In genomic region chr10:30000802-30001571, GRCh38 we compare ENCODE assay signal across 12 cellular contexts. TPM values are rescaled to one million over a fixed set of nuclear protein-coding genes. Genes with fewer than 3 reads are reported as not detected.
A peak's percentile ranks its signal among the peaks of the same experiment; 100 is the strongest.
DNase-seq lines count a peak whose midpoint lies in the region; ATAC-seq and TF ChIP-seq lines count a peak whose summit lies in the region.
"Had no signal": no experiment of that assay in that cellular context is flagged by ENCODE, and none has a peak within 500 bp of the region (broad histone marks: within the 10 kb centered on the region; RNA-seq: fewer than 3 reads in every experiment).

No MANE protein-coding gene starts in this region.

- no peak overlapping the region for H3K4me2 ChIP-seq in PC-3 (ENCODE audit: low read length)

- H3K27me3 ChIP-seq in A673 (replicated peaks; ENCODE audit: insufficient read depth, low read depth, low read length, poor library complexity) = no peaks in the 10 kb centered on the region
- no peaks in the 10 kb centered on the region for H3K27me3 ChIP-seq in PC-3 (ENCODE audit: low read length)
- no peaks in the 10 kb centered on the region for H3K27me3 ChIP-seq in endodermal cell (ENCODE audit: control insufficient read depth, insufficient read depth, low read length, poor library complexity, severe bottlenecking)
- no peaks in the 10 kb centered on the region for H3K27me3 ChIP-seq in HAP-1 (ENCODE audit: low read depth)

- intact Hi-C loops in A673 (cut with micrococcal nuclease; ENCODE audit: unreplicated experiment) = no loop called here
- intact Hi-C loops in PC-3 (cut with micrococcal nuclease) = no loop called here

- no peak overlapping the region for H2AFZ ChIP-seq in PC-3 (ENCODE audit: low read length)

- H3K27me3 Mint-ChIP-seq in nephron (ENCODE audit: low read depth) (peaks cover 17% of the 10 kb centered on the region), endodermal cell (ENCODE audit: insufficient read depth) (peaks cover 14% of the 10 kb centered on the region)

- no peak overlapping the region for H3K9ac ChIP-seq in PC-3 (ENCODE audit: low read length)
- no peak overlapping the region for H3K9ac ChIP-seq in endodermal cell (ENCODE audit: extremely low read depth, low read length, poor library complexity, severe bottlenecking)

- H3K36me3 ChIP-seq in A673 (ENCODE audit: insufficient read depth, low read length, poor library complexity, severe bottlenecking) (no peaks in the 10 kb centered on the region), PC-3 (ENCODE audit: low read depth, low read length) (no peaks in the 10 kb centered on the region), endodermal cell (ENCODE audit: control insufficient read depth, insufficient read depth, low read length) (no peaks in the 10 kb centered on the region), HAP-1 (replicated peaks) (no peaks in the 10 kb centered on the region)

- TF ChIP-seq CTCF in A673 (conservative IDR thresholded peaks at IDR 0.05; ENCODE audit: low read depth, low read length) (no peak), PC-3 (conservative IDR thresholded peaks at IDR 0.05; ENCODE audit: low read depth, low read length) (no peak), fibroblast of mammary gland (conservative IDR thresholded peaks at IDR 0.05; ENCODE audit: control insufficient read depth, insufficient read depth, low read depth, low read length) (no peak), nephron (IDR thresholded peaks at IDR 0.05; ENCODE audit: unreplicated experiment in 3 of 3) (no peak), endodermal cell (conservative IDR thresholded peaks at IDR 0.05) (no peak)

- H3K9me3 Mint-ChIP-seq in nephron (no peaks in the 10 kb centered on the region), endodermal cell (no peaks in the 10 kb centered on the region)
- H3K9me3 Mint-ChIP-seq: CD8-positive, alpha-beta T cell; immature natural killer cell had no signal

- 92 to 96% methylated on average over 7 to 11 of the region's 12 CpGs for WGBS in endodermal cell (ENCODE audit: insufficient coverage in 1 of 2, insufficient read length in 1 of 2), 2 experiments

- H3K9me3 ChIP-seq in A673 (ENCODE audit: low read depth, low read length, poor library complexity, severe bottlenecking) (no peaks in the 10 kb centered on the region), PC-3 (ENCODE audit: low read length) (no peaks in the 10 kb centered on the region), endodermal cell (ENCODE audit: control insufficient read depth, low read length) (no peaks in the 10 kb centered on the region), HAP-1 (no peaks in the 10 kb centered on the region)

- no peak overlapping the region for H3K27ac ChIP-seq in A673 (ENCODE audit: low read depth, low read length, poor library complexity, severe bottlenecking)
- H3K27ac ChIP-seq in PC-3 (ENCODE audit: low read length) = no peak overlapping the region
- no peak overlapping the region for H3K27ac ChIP-seq in endodermal cell (ENCODE audit: low read depth, low read length)

- H3K27ac Mint-ChIP-seq in nephron = peak overlapping the region; percentile 44 to 92 (median 89)
- H3K27ac Mint-ChIP-seq in endodermal cell = no peak overlapping the region
- H3K27ac Mint-ChIP-seq: CD8-positive, alpha-beta T cell; immature natural killer cell had no signal

- peak; percentile 77 for DNase-seq in A673 (ENCODE audit: low spot score)
- peak; percentile 61 for DNase-seq in PC-3
- DNase-seq in fibroblast of mammary gland (ENCODE audit: low read depth) = peak; percentile 95
- no peak for DNase-seq in endodermal cell
- DNase-seq in HAP-1 (ENCODE audit: low spot score in 2 of 2) = no peak
- no peak for DNase-seq in NCI-H510A treated with DMSO at 0.1 percent for 48 hours (lab: John Stamatoyannopoulos, UW)
- DNase-seq: activated naive CD4-positive, alpha-beta T cell treated with anti-CD3 and anti-CD28 coated beads, Interleukin-2, amount 50 U/mL, for 16 hours; CD8-positive, alpha-beta T cell; immature natural killer cell; MM.1S had no signal

- in situ Hi-C loops in HAP-1 (cut with MboI; ENCODE audit: low sequenced_read_pairs) = no loop called here

- BruUV-seq in A673 (replicated peaks; lab: Mats Ljungman, UMichigan) (no TSS peak), PC-3 (replicated peaks; lab: Mats Ljungman, UMichigan) (no TSS peak)

- H3K4me1 Mint-ChIP-seq in nephron (peaks cover 64% of the 10 kb centered on the region), endodermal cell (peaks cover 26% of the 10 kb centered on the region)

- H3F3A ChIP-seq in PC-3 (ENCODE audit: low read length, unreplicated experiment) = no peaks in the 10 kb centered on the region

- H3K4me3 ChIP-seq in A673 (ENCODE audit: low read depth, low read length, poor library complexity, severe bottlenecking) = no peak overlapping the region
- H3K4me3 ChIP-seq in PC-3 (ENCODE audit: low read length) = no peak overlapping the region
- H3K4me3 ChIP-seq in fibroblast of mammary gland (ENCODE audit: control insufficient read depth, low read depth, low read length) = no peak overlapping the region
- no peak overlapping the region for H3K4me3 ChIP-seq in endodermal cell (ENCODE audit: low read length)
- no peak overlapping the region for H3K4me3 ChIP-seq in HAP-1

- H3K4me1 ChIP-seq in A673 (ENCODE audit: insufficient read depth, low read length, poor library complexity, severe bottlenecking) (peaks cover 22% of the 10 kb centered on the region), PC-3 (ENCODE audit: insufficient read depth, low read length) (peaks cover 7% of the 10 kb centered on the region), endodermal cell (ENCODE audit: control insufficient read depth, insufficient read depth, low read length) (no peaks in the 10 kb centered on the region), HAP-1 (no peaks in the 10 kb centered on the region)

- H3K36me3 Mint-ChIP-seq in nephron (ENCODE audit: low read depth) (no peaks in the 10 kb centered on the region), endodermal cell (ENCODE audit: low read depth) (no peaks in the 10 kb centered on the region)
- H3K36me3 Mint-ChIP-seq: CD8-positive, alpha-beta T cell; immature natural killer cell had no signal

- no peaks in the 10 kb centered on the region for H3K9me2 ChIP-seq in PC-3 (replicated peaks; ENCODE audit: low read length)

- no peak for ATAC-seq in PC-3
- ATAC-seq in GM19395 (IDR thresholded peaks at IDR 0.05; ENCODE audit: unreplicated experiment) = no peak
- ATAC-seq: CD8-positive, alpha-beta T cell had no signal

- H4K20me1 ChIP-seq in PC-3 (ENCODE audit: low read length) = no peaks in the 10 kb centered on the region

- peak overlapping the region in 1 of 3 experiments; percentile 15 for H3K4me3 Mint-ChIP-seq in nephron
- no peak overlapping the region for H3K4me3 Mint-ChIP-seq in endodermal cell
- H3K4me3 Mint-ChIP-seq: CD8-positive, alpha-beta T cell; immature natural killer cell had no signal

- CTCF ChIA-PET in A673 (lab: Charles Lee) = interaction anchor here (0.7 to 1.0 kb wide), 2 partner anchors 22 to 240 kb away, joined by 3 read pairs; no protein-coding TSS in a partner anchor
- CTCF ChIA-PET in PC-3 (lab: Charles Lee) = no interaction called here

- H3K79me2 ChIP-seq in PC-3 (ENCODE audit: low read length) = no peaks in the 10 kb centered on the region

- POLR2A ChIA-PET in A673 (lab: Charles Lee; ENCODE audit: low non-redundant PET) (no interaction called here), PC-3 (lab: Charles Lee; ENCODE audit: unreplicated experiment) (no interaction called here)

RNA-seq across cellular contexts. Expression of gene JCAD, which starts 58.4 kb away (rescaled TPM):
- total RNA-seq in A673 (2021) = 62.0 and 65.8 TPM in 2 replicates
- 5.0 and 7.8 TPM in 2 replicates for total RNA-seq in PC-3 (2014; rRNA removed)
- 10 to 100 TPM; 40.8 to 52.2 TPM for total RNA-seq in endodermal cell
- 8.5 TPM for polyA plus RNA-seq in endodermal cell (2013, experiment 1 of 2)
- polyA plus RNA-seq in endodermal cell (2013, experiment 2 of 2) = 8.9 TPM
- total RNA-seq: CD8-positive, alpha-beta T cell had no signal

Comparison
In these comparisons a context has a peak if more than half of its experiments do, and no peak if none do; other contexts are left out.
1. DNase-seq: peak in A673 (single experiment), PC-3 (single experiment) and fibroblast of mammary gland (single experiment); none in endodermal cell (single experiment), HAP-1 (0 of 2) and NCI-H510A treated with DMSO at 0.1 percent for 48 hours (single experiment).